ENCODE assay signal across 1 cellular context in the genomic region with DNA sequence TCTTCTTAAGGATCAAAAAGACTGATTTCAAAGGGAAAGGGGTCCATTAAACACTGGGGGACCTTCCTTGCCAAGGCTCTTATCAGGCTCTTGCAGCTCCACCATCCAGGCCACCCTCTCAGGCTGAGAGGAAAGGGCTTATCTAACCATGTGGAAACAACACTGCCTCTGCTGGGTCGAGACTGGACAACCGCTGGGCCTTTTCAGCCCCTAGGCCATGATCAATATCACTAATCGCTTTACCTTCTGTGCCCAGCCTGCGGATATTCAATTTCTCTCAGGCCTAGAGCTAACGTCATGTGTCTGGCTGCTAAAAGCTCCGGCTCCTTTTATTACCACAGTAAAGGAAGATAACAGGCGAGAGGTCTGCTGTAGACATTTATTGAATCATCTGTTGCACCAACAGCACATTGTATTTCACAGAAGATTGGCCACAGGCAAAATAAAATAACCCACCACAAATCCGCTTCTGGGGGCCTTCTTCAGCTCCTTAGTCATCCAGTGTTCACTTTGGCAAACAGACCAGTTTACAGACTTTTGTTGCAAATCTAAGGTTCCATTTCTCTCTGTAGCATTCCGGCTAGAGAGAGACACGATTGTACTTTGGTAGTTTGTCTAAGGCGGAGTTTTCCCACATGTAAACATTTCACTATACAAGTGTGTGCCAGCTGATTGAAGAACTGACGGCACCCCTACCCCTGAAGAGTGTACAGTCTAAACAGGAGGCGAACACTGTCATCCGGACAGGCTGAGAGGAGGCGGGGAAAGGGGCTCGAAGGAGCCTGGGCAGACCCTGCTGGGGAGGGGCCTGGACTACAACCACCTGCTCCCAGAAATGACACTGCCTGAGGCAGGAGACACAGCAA.
TF ChIP-seq lines count a peak whose summit lies in the region.

No MANE protein-coding gene starts in this region.

TF ChIP-seq in HepG2, 621 proteins besides CTCF, POLR2A, EP300 and RAD21 (continued from another document and continues in another):
- TF ChIP-seq, protein P1, sequence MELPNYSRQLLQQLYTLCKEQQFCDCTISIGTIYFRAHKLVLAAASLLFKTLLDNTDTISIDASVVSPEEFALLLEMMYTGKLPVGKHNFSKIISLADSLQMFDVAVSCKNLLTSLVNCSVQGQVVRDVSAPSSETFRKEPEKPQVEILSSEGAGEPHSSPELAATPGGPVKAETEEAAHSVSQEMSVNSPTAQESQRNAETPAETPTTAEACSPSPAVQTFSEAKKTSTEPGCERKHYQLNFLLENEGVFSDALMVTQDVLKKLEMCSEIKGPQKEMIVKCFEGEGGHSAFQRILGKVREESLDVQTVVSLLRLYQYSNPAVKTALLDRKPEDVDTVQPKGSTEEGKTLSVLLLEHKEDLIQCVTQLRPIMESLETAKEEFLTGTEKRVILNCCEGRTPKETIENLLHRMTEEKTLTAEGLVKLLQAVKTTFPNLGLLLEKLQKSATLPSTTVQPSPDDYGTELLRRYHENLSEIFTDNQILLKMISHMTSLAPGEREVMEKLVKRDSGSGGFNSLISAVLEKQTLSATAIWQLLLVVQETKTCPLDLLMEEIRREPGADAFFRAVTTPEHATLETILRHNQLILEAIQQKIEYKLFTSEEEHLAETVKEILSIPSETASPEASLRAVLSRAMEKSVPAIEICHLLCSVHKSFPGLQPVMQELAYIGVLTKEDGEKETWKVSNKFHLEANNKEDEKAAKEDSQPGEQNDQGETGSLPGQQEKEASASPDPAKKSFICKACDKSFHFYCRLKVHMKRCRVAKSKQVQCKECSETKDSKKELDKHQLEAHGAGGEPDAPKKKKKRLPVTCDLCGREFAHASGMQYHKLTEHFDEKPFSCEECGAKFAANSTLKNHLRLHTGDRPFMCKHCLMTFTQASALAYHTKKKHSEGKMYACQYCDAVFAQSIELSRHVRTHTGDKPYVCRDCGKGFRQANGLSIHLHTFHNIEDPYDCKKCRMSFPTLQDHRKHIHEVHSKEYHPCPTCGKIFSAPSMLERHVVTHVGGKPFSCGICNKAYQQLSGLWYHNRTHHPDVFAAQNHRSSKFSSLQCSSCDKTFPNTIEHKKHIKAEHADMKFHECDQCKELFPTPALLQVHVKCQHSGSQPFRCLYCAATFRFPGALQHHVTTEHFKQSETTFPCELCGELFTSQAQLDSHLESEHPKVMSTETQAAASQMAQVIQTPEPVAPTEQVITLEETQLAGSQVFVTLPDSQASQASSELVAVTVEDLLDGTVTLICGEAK (IDR thresholded peaks at IDR 0.05) = no peak
- TF ChIP-seq, protein P1 (CRISPR knock-in tag; IDR thresholded peaks at IDR 0.05) = no peak; the same call in 1 of the 2 replicates
- TF ChIP-seq KLF15 (CRISPR knock-in tag; IDR thresholded peaks at IDR 0.05; ENCODE audit: borderline replicate concordance) = no peak
- no peak for TF ChIP-seq BRCA1 (CRISPR knock-in tag; IDR thresholded peaks at IDR 0.05)
- no peak for TF ChIP-seq PCBP2 (optimal IDR thresholded peaks at IDR 0.05; ENCODE audit: low read depth, low read length, poor library complexity, severe bottlenecking)
- TF ChIP-seq ZSCAN12 (CRISPR knock-in tag; IDR thresholded peaks at IDR 0.05) = no peak
- no peak for TF ChIP-seq ZNF768 (CRISPR knock-in tag; IDR thresholded peaks at IDR 0.05)
- TF ChIP-seq ZNF256 (CRISPR knock-in tag; conservative IDR thresholded peaks at IDR 0.05) = no peak
- TF ChIP-seq, protein P2, sequence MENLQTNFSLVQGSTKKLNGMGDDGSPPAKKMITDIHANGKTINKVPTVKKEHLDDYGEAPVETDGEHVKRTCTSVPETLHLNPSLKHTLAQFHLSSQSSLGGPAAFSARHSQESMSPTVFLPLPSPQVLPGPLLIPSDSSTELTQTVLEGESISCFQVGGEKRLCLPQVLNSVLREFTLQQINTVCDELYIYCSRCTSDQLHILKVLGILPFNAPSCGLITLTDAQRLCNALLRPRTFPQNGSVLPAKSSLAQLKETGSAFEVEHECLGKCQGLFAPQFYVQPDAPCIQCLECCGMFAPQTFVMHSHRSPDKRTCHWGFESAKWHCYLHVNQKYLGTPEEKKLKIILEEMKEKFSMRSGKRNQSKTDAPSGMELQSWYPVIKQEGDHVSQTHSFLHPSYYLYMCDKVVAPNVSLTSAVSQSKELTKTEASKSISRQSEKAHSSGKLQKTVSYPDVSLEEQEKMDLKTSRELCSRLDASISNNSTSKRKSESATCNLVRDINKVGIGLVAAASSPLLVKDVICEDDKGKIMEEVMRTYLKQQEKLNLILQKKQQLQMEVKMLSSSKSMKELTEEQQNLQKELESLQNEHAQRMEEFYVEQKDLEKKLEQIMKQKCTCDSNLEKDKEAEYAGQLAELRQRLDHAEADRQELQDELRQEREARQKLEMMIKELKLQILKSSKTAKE (CRISPR knock-in tag; IDR thresholded peaks at IDR 0.05; ENCODE audit: borderline replicate concordance) = peak; percentile 31; the same call in 1 of the 2 replicates
- no peak for TF ChIP-seq EEA1 (CRISPR knock-in tag; IDR thresholded peaks at IDR 0.05; ENCODE audit: borderline replicate concordance)
- TF ChIP-seq, protein P3, sequence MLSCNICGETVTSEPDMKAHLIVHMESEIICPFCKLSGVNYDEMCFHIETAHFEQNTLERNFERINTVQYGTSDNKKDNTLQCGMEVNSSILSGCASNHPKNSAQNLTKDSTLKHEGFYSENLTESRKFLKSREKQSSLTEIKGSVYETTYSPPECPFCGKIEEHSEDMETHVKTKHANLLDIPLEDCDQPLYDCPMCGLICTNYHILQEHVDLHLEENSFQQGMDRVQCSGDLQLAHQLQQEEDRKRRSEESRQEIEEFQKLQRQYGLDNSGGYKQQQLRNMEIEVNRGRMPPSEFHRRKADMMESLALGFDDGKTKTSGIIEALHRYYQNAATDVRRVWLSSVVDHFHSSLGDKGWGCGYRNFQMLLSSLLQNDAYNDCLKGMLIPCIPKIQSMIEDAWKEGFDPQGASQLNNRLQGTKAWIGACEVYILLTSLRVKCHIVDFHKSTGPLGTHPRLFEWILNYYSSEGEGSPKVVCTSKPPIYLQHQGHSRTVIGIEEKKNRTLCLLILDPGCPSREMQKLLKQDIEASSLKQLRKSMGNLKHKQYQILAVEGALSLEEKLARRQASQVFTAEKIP (CRISPR knock-in tag; IDR thresholded peaks at IDR 0.05; ENCODE audit: borderline replicate concordance) = no peak
- no peak for TF ChIP-seq HOXD1 (CRISPR knock-in tag; IDR thresholded peaks at IDR 0.05)
- no peak for TF ChIP-seq ZFP36 (IDR thresholded peaks at IDR 0.05; ENCODE audit: borderline replicate concordance, low read depth, low read length, partially characterized antibody)
- TF ChIP-seq, protein P4, sequence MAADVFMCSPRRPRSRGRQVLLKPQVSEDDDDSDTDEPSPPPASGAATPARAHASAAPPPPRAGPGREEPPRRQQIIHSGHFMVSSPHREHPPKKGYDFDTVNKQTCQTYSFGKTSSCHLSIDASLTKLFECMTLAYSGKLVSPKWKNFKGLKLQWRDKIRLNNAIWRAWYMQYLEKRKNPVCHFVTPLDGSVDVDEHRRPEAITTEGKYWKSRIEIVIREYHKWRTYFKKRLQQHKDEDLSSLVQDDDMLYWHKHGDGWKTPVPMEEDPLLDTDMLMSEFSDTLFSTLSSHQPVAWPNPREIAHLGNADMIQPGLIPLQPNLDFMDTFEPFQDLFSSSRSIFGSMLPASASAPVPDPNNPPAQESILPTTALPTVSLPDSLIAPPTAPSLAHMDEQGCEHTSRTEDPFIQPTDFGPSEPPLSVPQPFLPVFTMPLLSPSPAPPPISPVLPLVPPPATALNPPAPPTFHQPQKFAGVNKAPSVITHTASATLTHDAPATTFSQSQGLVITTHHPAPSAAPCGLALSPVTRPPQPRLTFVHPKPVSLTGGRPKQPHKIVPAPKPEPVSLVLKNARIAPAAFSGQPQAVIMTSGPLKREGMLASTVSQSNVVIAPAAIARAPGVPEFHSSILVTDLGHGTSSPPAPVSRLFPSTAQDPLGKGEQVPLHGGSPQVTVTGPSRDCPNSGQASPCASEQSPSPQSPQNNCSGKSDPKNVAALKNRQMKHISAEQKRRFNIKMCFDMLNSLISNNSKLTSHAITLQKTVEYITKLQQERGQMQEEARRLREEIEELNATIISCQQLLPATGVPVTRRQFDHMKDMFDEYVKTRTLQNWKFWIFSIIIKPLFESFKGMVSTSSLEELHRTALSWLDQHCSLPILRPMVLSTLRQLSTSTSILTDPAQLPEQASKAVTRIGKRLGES (CRISPR knock-in tag; IDR thresholded peaks at IDR 0.05; ENCODE audit: borderline replicate concordance) = no peak
- TF ChIP-seq SIX4 (CRISPR knock-in tag; IDR thresholded peaks at IDR 0.05) = no peak
- TF ChIP-seq NCOR1 (IDR thresholded peaks at IDR 0.05; ENCODE audit: borderline replicate concordance, low read length) = peak; percentile 56; the same call in 1 of the 2 replicates
- no peak for TF ChIP-seq ZNF598 (CRISPR knock-in tag; IDR thresholded peaks at IDR 0.05; ENCODE audit: borderline replicate concordance)
- peak; percentile 82 for TF ChIP-seq GATAD2A (CRISPR knock-in tag; IDR thresholded peaks at IDR 0.05)
- TF ChIP-seq ATF1 (CRISPR knock-in tag; IDR thresholded peaks at IDR 0.05) = no peak
- TF ChIP-seq KMT2A (CRISPR knock-in tag; IDR thresholded peaks at IDR 0.05) = no peak
- TF ChIP-seq, protein P5, sequence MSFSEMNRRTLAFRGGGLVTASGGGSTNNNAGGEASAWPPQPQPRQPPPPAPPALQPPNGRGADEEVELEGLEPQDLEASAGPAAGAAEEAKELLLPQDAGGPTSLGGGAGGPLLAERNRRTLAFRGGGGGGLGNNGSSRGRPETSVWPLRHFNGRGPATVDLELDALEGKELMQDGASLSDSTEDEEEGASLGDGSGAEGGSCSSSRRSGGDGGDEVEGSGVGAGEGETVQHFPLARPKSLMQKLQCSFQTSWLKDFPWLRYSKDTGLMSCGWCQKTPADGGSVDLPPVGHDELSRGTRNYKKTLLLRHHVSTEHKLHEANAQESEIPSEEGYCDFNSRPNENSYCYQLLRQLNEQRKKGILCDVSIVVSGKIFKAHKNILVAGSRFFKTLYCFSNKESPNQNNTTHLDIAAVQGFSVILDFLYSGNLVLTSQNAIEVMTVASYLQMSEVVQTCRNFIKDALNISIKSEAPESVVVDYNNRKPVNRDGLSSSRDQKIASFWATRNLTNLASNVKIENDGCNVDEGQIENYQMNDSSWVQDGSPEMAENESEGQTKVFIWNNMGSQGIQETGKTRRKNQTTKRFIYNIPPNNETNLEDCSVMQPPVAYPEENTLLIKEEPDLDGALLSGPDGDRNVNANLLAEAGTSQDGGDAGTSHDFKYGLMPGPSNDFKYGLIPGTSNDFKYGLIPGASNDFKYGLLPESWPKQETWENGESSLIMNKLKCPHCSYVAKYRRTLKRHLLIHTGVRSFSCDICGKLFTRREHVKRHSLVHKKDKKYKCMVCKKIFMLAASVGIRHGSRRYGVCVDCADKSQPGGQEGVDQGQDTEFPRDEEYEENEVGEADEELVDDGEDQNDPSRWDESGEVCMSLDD (CRISPR knock-in tag; IDR thresholded peaks at IDR 0.05; ENCODE audit: borderline replicate concordance) = no peak
- TF ChIP-seq PLRG1 (conservative IDR thresholded peaks at IDR 0.05) = no peak
- TF ChIP-seq CHCHD3 (CRISPR knock-in tag; IDR thresholded peaks at IDR 0.05) = no peak
- TF ChIP-seq ZNF432 (CRISPR knock-in tag; IDR thresholded peaks at IDR 0.05; ENCODE audit: borderline replicate concordance) = no peak
- TF ChIP-seq HDAC2 (CRISPR knock-in tag; IDR thresholded peaks at IDR 0.05) = peak; percentile 51; the same call in 1 of the 2 replicates
- no peak for TF ChIP-seq SRSF9 (IDR thresholded peaks at IDR 0.05; ENCODE audit: borderline replicate concordance, insufficient read depth, low read depth, low read length, poor library complexity, severe bottlenecking)
- TF ChIP-seq, protein P6, sequence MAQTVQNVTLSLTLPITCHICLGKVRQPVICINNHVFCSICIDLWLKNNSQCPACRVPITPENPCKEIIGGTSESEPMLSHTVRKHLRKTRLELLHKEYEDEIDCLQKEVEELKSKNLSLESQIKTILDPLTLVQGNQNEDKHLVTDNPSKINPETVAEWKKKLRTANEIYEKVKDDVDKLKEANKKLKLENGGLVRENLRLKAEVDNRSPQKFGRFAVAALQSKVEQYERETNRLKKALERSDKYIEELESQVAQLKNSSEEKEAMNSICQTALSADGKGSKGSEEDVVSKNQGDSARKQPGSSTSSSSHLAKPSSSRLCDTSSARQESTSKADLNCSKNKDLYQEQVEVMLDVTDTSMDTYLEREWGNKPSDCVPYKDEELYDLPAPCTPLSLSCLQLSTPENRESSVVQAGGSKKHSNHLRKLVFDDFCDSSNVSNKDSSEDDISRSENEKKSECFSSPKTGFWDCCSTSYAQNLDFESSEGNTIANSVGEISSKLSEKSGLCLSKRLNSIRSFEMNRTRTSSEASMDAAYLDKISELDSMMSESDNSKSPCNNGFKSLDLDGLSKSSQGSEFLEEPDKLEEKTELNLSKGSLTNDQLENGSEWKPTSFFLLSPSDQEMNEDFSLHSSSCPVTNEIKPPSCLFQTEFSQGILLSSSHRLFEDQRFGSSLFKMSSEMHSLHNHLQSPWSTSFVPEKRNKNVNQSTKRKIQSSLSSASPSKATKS (CRISPR knock-in tag; IDR thresholded peaks at IDR 0.05) = no peak
- TF ChIP-seq, protein P7, sequence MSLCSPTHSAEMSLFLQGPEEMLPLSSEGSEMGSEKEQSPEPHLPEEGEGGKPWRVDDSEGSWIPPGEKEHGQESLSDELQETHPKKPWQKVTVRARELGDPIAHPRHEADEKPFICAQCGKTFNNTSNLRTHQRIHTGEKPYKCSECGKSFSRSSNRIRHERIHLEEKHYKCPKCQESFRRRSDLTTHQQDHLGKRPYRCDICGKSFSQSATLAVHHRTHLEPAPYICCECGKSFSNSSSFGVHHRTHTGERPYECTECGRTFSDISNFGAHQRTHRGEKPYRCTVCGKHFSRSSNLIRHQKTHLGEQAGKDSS (CRISPR knock-in tag; IDR thresholded peaks at IDR 0.05; ENCODE audit: borderline replicate concordance, low read depth) = no peak
- TF ChIP-seq ZNF430 (CRISPR knock-in tag; IDR thresholded peaks at IDR 0.05) = no peak
